Comparison of ENCODE assay signal across 18 cellular contexts in the genomic region with DNA sequence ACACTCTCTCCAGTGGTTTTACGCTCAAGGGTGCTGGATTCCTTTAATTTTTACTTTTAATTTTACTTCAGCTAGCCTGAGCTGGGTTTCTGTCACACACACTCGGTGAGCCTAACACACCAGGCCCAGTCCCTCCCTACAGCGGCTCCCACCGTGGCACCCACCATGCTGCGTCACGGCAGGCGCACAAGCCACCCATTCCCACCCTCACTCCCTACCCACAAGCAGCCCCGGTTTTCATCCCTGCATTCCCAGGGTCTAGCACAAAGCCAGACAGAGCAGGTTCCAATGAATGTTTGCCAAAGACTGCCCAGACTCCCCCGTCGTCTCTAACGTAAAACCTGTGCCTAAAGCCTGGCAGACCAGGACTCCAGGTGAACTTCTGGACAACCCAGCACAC. TPM values are rescaled to one million over a fixed set of nuclear protein-coding genes. Genes with fewer than 3 reads are reported as not detected.
DNase-seq lines count a peak whose midpoint lies in the region; ATAC-seq and TF ChIP-seq lines count a peak whose summit lies in the region.
"Had no signal": no experiment of that assay in that cellular context is flagged by ENCODE, and none has a peak within 500 bp of the region (broad histone marks: within the 10 kb centered on the region; RNA-seq: fewer than 3 reads in every experiment).

No MANE protein-coding gene starts in this region.

- peak; percentile 4 for DNase-seq in activated naive CD4-positive, alpha-beta T cell treated with anti-CD3 and anti-CD28 coated beads for 36 hours
- DNase-seq in activated naive CD4-positive, alpha-beta T cell treated with anti-CD3 and anti-CD28 coated beads, Interleukin-2, amount 50 U/mL, for 16 hours: no peak
- peak; percentile 60 for DNase-seq in chondrocyte (ENCODE audit: low spot score)
- no peak for DNase-seq in mesothelial cell of epicardium (ENCODE audit: low spot score in 2 of 2, unreplicated experiment in 2 of 2)
- peak; percentile 9 for DNase-seq in testis
- no peak for DNase-seq in stimulated activated CD4-positive, alpha-beta T cell treated with anti-CD3 and anti-CD28 coated beads, Interleukin-1b, Interleukin-23, amount 100 ng/mL, for 48 hours
- DNase-seq: activated CD4-positive, alpha-beta T cell treated with anti-CD3 and anti-CD28 coated beads for 4 hours; COR-L47; NCI-H1436 treated with DMSO at 0.1 percent for 48 hours; NCI-H2171; NCI-H774; SIG-M5 had no signal

- H3K36me3 Mint-ChIP-seq in activated naive CD4-positive, alpha-beta T cell treated with anti-CD3 and anti-CD28 coated beads for 36 hours (ENCODE audit: low read depth): peaks cover 18% of the 10 kb centered on the region
- peaks cover 64% of the 10 kb centered on the region for H3K36me3 Mint-ChIP-seq in chondrocyte (ENCODE audit: low read depth)
- peaks cover 33% of the 10 kb centered on the region for H3K36me3 Mint-ChIP-seq in mesothelial cell of epicardium

- 80 to 89% methylated on average over 8 to 11 of the region's 11 CpGs for WGBS in testis, 2 donors

- H3K9me3 ChIP-seq in testis: no peaks in the 10 kb centered on the region

- no peak overlapping the region for H3K27ac ChIP-seq in testis
- H3K27ac ChIP-seq: hepatocyte had no signal

- H3K27ac Mint-ChIP-seq in activated naive CD4-positive, alpha-beta T cell treated with anti-CD3 and anti-CD28 coated beads for 36 hours: no peak overlapping the region
- H3K27ac Mint-ChIP-seq in chondrocyte (ENCODE audit: unreplicated experiment): no peak overlapping the region
- peak overlapping the region; percentile 50 for H3K27ac Mint-ChIP-seq in mesothelial cell of epicardium
- H3K27ac Mint-ChIP-seq: dendritic cell treated with granulocyte-macrophage colony-stimulating factor and Interleukin-4, amounts not matched to agents 40 ng/mL and 50 ng/mL, for 4 days had no signal

- peaks cover 4% of the 10 kb centered on the region for H3K36me3 ChIP-seq in testis (ENCODE audit: low read depth, missing control alignments)

- H3K27me3 ChIP-seq in testis: no peaks in the 10 kb centered on the region
- H3K27me3 ChIP-seq: hepatocyte had no signal

- H3K4me1 ChIP-seq in testis: no peaks in the 10 kb centered on the region

- no peak for TF ChIP-seq CTCF in chondrocyte (IDR thresholded peaks at IDR 0.05)
- TF ChIP-seq CTCF in mesothelial cell of epicardium (IDR thresholded peaks at IDR 0.05; ENCODE audit: unreplicated experiment): no peak
- no peak for TF ChIP-seq CTCF in testis (IDR thresholded peaks at IDR 0.05)

- CTCF ChIA-PET in activated naive CD4-positive, alpha-beta T cell treated with anti-CD3 and anti-CD28 coated beads for 36 hours (lab: Charles Lee): no interaction called here

- intact Hi-C loops in activated naive CD4-positive, alpha-beta T cell treated with anti-CD3 and anti-CD28 coated beads for 36 hours (cut with micrococcal nuclease): no loop called here
- intact Hi-C loops in testis (cut with DNase I; ENCODE audit: low total_unique reads): no loop called here

- ATAC-seq in HG03521 (IDR thresholded peaks at IDR 0.05; ENCODE audit: unreplicated experiment): no peak
- no peak for ATAC-seq in HG02759 (IDR thresholded peaks at IDR 0.05; ENCODE audit: unreplicated experiment)

- H3K4me1 Mint-ChIP-seq in activated naive CD4-positive, alpha-beta T cell treated with anti-CD3 and anti-CD28 coated beads for 36 hours (ENCODE audit: low read depth): no peaks in the 10 kb centered on the region
- no peaks in the 10 kb centered on the region for H3K4me1 Mint-ChIP-seq in chondrocyte (ENCODE audit: low read depth)
- no peaks in the 10 kb centered on the region for H3K4me1 Mint-ChIP-seq in mesothelial cell of epicardium

- no peaks in the 10 kb centered on the region for H3K9me3 Mint-ChIP-seq in activated naive CD4-positive, alpha-beta T cell treated with anti-CD3 and anti-CD28 coated beads for 36 hours
- H3K9me3 Mint-ChIP-seq in chondrocyte (ENCODE audit: low read depth): no peaks in the 10 kb centered on the region
- H3K9me3 Mint-ChIP-seq in mesothelial cell of epicardium: no peaks in the 10 kb centered on the region
- H3K9me3 Mint-ChIP-seq: dendritic cell treated with granulocyte-macrophage colony-stimulating factor and Interleukin-4, amounts not matched to agents 40 ng/mL and 50 ng/mL, for 4 days had no signal

- TF ChIP-seq POLR2A in testis (IDR thresholded peaks at IDR 0.05): no peak

- no peaks in the 10 kb centered on the region for H3K27me3 Mint-ChIP-seq in activated naive CD4-positive, alpha-beta T cell treated with anti-CD3 and anti-CD28 coated beads for 36 hours (ENCODE audit: low read depth)
- H3K27me3 Mint-ChIP-seq in chondrocyte (ENCODE audit: low read depth) (no peaks in the 10 kb centered on the region), mesothelial cell of epicardium (ENCODE audit: low read depth) (no peaks in the 10 kb centered on the region)
- H3K27me3 Mint-ChIP-seq: dendritic cell treated with granulocyte-macrophage colony-stimulating factor and Interleukin-4, amounts not matched to agents 40 ng/mL and 50 ng/mL, for 4 days had no signal

- H3K4me3 ChIP-seq in testis: no peak overlapping the region
- H3K4me3 ChIP-seq: hepatocyte had no signal

- H3K4me3 Mint-ChIP-seq in activated naive CD4-positive, alpha-beta T cell treated with anti-CD3 and anti-CD28 coated beads for 36 hours: no peak overlapping the region
- no peak overlapping the region for H3K4me3 Mint-ChIP-seq in chondrocyte (ENCODE audit: unreplicated experiment)
- no peak overlapping the region for H3K4me3 Mint-ChIP-seq in mesothelial cell of epicardium
- H3K4me3 Mint-ChIP-seq: dendritic cell treated with granulocyte-macrophage colony-stimulating factor and Interleukin-4, amounts not matched to agents 40 ng/mL and 50 ng/mL, for 4 days had no signal

RNA-seq across cellular contexts. Expression of gene MYH7B, which starts 50.3 kb away (rescaled TPM):
- total RNA-seq in activated naive CD4-positive, alpha-beta T cell treated with anti-CD3 and anti-CD28 coated beads for 36 hours: under 1 TPM; 0.20 to 0.86 TPM
- total RNA-seq in chondrocyte (0.30 to 0.64 TPM in 2 of 3 replicates, not detected in the other), mesothelial cell of epicardium (0.73 to 1.8 TPM (median 1.3 TPM) in 3 replicates), testis (10 to 100 TPM; 21.8 to 30.2 TPM)
- polyA plus RNA-seq in testis (ENCODE audit: insufficient read depth, low read depth, low replicate concordance): 24.3 TPM
- total RNA-seq: endothelial cell of umbilical vein had no signal
- polyA plus RNA-seq: neural cell had no signal

RNA-seq across cellular contexts. Expression of gene GSS, which starts 50.4 kb away (rescaled TPM):
- total RNA-seq in activated naive CD4-positive, alpha-beta T cell treated with anti-CD3 and anti-CD28 coated beads for 36 hours: 10 to 100 TPM; 84.3 to 86.0 TPM
- total RNA-seq in chondrocyte (39.5 to 57.7 TPM (median 57.3 TPM) in 3 replicates), mesothelial cell of epicardium (51.1 to 54.8 TPM (median 51.9 TPM) in 3 replicates), testis (10 to 100 TPM; 79.3 to 87.9 TPM)
- polyA plus RNA-seq in testis (ENCODE audit: insufficient read depth, low read depth, low replicate concordance): 52.8 TPM

Comparison
In these comparisons a context has a peak if more than half of its experiments do, and no peak if none do; other contexts are left out.
1. DNase-seq: peak in activated naive CD4-positive, alpha-beta T cell treated with anti-CD3 and anti-CD28 coated beads for 36 hours (single experiment), chondrocyte (single experiment) and testis (single experiment); none in activated naive CD4-positive, alpha-beta T cell treated with anti-CD3 and anti-CD28 coated beads, Interleukin-2, amount 50 U/mL, for 16 hours (single experiment), mesothelial cell of epicardium (0 of 2) and stimulated activated CD4-positive, alpha-beta T cell treated with anti-CD3 and anti-CD28 coated beads, Interleukin-1b, Interleukin-23, amount 100 ng/mL, for 48 hours (single experiment).